ENCODE assay signal across 8 cellular contexts in the genomic region with DNA sequence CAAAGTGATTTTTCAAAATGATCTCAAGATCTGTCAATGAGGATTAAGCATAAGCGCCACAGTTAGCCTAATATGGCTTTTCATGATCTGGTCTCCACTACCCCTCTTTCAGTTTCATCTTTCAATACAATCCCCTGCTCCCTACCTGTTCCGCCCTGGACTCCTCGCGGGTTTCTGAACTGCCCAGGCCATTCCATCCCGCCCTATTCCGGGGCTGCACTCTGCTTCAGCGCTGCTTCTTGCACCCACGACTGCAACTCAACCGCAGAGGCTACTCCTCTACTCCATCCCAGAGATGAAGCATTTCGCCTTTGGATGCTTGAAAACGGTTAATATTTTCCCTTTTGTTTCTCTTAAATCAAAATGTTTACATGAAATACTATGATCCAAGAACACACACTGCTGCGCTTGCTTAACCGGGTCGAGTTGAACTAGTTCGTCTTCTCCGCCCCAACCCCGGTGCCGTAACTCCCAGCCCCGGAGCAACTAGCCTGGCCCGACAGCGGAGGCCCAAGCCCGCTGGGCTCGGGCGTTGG. TPM values are rescaled to one million over a fixed set of nuclear protein-coding genes. Genes with fewer than 3 reads are reported as not detected.
DNase-seq lines count a peak whose midpoint lies in the region; ATAC-seq and TF ChIP-seq lines count a peak whose summit lies in the region.

No MANE protein-coding gene starts in this region.

- peaks cover 3 to 42% (median 21%) of the 10 kb centered on the region in 4 donors for H3K4me1 ChIP-seq in tibial nerve

- no peak for TF ChIP-seq POLR2A in lower leg skin (IDR thresholded peaks at IDR 0.05)
- TF ChIP-seq POLR2A in tibial nerve (IDR thresholded peaks at IDR 0.05): no peak

- no peaks in the 10 kb centered on the region for H3K9me3 ChIP-seq in tibial nerve

- no peaks in the 10 kb centered on the region for H3K27me3 ChIP-seq in tibial nerve

- WGBS in lower leg skin, 2 donors: 1 to 2% methylated on average over 24 of the region's 24 CpGs
- WGBS in tibial nerve, 2 donors: 1 to 2% methylated on average over 22 to 24 of the region's 24 CpGs

- ATAC-seq in HG02885 (IDR thresholded peaks at IDR 0.05; ENCODE audit: poor library complexity, unreplicated experiment): peak; percentile 25

- peak overlapping the region; percentile 91 for H3K27ac ChIP-seq in caudate nucleus (ENCODE audit: low read depth, low read length)
- H3K27ac ChIP-seq in tibial nerve: peak overlapping the region; percentile 73 to 95 (median 90)

- intact Hi-C loops in lower leg skin (cut with DNase I; ENCODE audit: low total_unique reads): no loop called here

- H3K36me3 ChIP-seq in tibial nerve: peaks cover 0 to 4% (median 0%) of the 10 kb centered on the region in 3 donors

- H3K4me3 ChIP-seq in lower leg skin (ENCODE audit: low read depth, poor library complexity, severe bottlenecking): peak overlapping the region; percentile 73
- peak overlapping the region; percentile 60 to 83 (median 74) for H3K4me3 ChIP-seq in tibial nerve

- TF ChIP-seq CTCF in lower leg skin (IDR thresholded peaks at IDR 0.05): no peak
- TF ChIP-seq CTCF in tibial nerve (IDR thresholded peaks at IDR 0.05): no peak

- TF ChIP-seq EP300 in tibial nerve (IDR thresholded peaks at IDR 0.05): no peak

- DNase-seq in stimulated activated CD4-positive, alpha-beta T cell treated with anti-CD3 and anti-CD28 coated beads, Interleukin-15, amount 100 ng/mL, for 24 hours: peak; percentile 35
- no peak for DNase-seq in stimulated activated CD4-positive, alpha-beta T cell treated with anti-CD3 and anti-CD28 coated beads, Interleukin-4, amount 100 ng/mL, for 24 hours
- DNase-seq in NCI-H82 treated with DMSO at 0.1 percent for 48 hours (lab: John Stamatoyannopoulos, UW; ENCODE audit: unreplicated experiment) (peak; percentile 9), caudate nucleus (lab: John Stamatoyannopoulos, UW) (peak in 5 of 61 donors; percentile 30 to 50 (median 44)), lower leg skin (ENCODE audit: low spot score in 2 of 2) (no peak), tibial nerve (ENCODE audit: low spot score in 2 of 2) (peak in 1 of 2 donors; percentile 36)
- no peak for DNase-seq in stimulated activated CD4-positive, alpha-beta T cell treated with anti-CD3 and anti-CD28 coated beads, Interleukin-4, amount 100 ng/mL, for 4 hours

RNA-seq across cellular contexts. Expression of a gene that starts 0.7 kb away (rescaled TPM):
- 100 to 1,000 TPM in 1 of 4 donors, 10 to 100 TPM in 3; 52.4 to 131 (median 82.1) TPM for total RNA-seq in lower leg skin
- 10 to 100 TPM; 37.7 to 59.2 (median 43.1) TPM for total RNA-seq in tibial nerve

Comparison
In these comparisons a context has a peak if more than half of its experiments do, and no peak if none do; other contexts are left out.
1. DNase-seq: peak in stimulated activated CD4-positive, alpha-beta T cell treated with anti-CD3 and anti-CD28 coated beads, Interleukin-15, amount 100 ng/mL, for 24 hours (single experiment) and NCI-H82 treated with DMSO at 0.1 percent for 48 hours (single experiment); none in stimulated activated CD4-positive, alpha-beta T cell treated with anti-CD3 and anti-CD28 coated beads, Interleukin-4, amount 100 ng/mL, for 24 hours (single experiment), lower leg skin (0 of 2) and stimulated activated CD4-positive, alpha-beta T cell treated with anti-CD3 and anti-CD28 coated beads, Interleukin-4, amount 100 ng/mL, for 4 hours (0 of 2).